1 cellular context compared by ENCODE assay signal in the genomic region with DNA sequence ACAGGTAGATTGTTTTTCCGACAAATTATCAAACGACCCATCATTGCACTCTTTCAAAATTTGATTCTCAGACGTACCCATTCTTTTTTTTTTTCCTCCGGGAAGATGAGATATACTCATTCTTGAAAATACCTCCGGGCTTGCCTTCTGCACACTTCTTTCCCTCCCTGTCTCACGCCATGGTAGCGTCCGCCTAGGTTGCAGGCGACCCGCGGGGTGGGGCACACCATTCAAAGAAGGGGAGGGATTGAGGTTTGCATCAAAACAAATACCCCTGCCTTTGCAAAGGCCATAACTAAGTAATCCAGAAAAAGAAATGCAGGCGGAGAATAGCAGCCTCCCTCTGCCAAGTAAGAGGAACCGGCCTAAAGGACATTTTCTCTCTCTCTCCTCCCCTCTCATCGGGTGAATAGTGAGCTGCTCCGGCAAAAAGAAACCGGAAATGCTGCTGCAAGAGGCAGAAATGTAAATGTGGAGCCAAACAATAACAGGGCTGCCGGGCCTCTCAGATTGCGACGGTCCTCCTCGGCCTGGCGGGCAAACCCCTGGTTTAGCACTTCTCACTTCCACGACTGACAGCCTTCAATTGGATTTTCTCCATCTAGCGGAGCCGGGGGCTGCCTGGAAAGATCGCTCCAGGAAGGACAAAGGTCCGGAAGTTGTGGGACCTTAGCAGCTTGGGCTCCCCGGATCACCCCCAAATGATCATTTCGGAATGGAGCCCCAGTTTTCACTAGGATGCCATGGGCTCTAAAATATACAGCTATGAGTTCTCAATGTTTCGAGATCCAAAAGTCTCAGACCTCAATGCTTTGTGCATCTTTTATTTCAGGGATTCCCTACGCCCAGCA.
A peak's percentile ranks its signal among the peaks of the same experiment; 100 is the strongest.
TF ChIP-seq lines count a peak whose summit lies in the region.

No MANE protein-coding gene starts in this region.

TF ChIP-seq in HEK293, 187 proteins besides CTCF, POLR2A, EP300 and RAD21 (continued from another document):
- TF ChIP-seq, protein P1, sequence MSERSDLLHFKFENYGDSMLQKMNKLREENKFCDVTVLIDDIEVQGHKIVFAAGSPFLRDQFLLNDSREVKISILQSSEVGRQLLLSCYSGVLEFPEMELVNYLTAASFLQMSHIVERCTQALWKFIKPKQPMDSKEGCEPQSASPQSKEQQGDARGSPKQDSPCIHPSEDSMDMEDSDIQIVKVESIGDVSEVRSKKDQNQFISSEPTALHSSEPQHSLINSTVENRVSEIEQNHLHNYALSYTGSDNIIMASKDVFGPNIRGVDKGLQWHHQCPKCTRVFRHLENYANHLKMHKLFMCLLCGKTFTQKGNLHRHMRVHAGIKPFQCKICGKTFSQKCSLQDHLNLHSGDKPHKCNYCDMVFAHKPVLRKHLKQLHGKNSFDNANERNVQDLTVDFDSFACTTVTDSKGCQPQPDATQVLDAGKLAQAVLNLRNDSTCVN (tag by site-specific recombination; optimal IDR thresholded peaks at IDR 0.05): peak; percentile 7
- TF ChIP-seq ZNF391 (tag by site-specific recombination; IDR thresholded peaks at IDR 0.05; ENCODE audit: borderline replicate concordance, low read depth) (peak; percentile 16; the same call in 1 of the 2 replicates), ZEB2 (tag by site-specific recombination; IDR thresholded peaks at IDR 0.05) (peak; percentile 72), ZBTB21 (tag by site-specific recombination; IDR thresholded peaks at IDR 0.05) (no peak), ZNF629 (tag by site-specific recombination; IDR thresholded peaks at IDR 0.05) (peak; percentile 5; the same call in 1 of the 2 replicates), ZBTB8A (tag by site-specific recombination; IDR thresholded peaks at IDR 0.05) (peak; percentile 46), SP3 (tag by site-specific recombination; IDR thresholded peaks at IDR 0.05) (peak; percentile 73), YY2 (tag by site-specific recombination; IDR thresholded peaks at IDR 0.05) (no peak), KLF16 (tag by site-specific recombination; IDR thresholded peaks at IDR 0.05) (peak; percentile 16; the same call in 1 of the 2 replicates), ZNF10 (tag by site-specific recombination; IDR thresholded peaks at IDR 0.05) (peak; percentile 11; the same call in 1 of the 2 replicates), ZNF2 (tag by site-specific recombination; IDR thresholded peaks at IDR 0.05) (peak; percentile 95), ZNF623 (tag by site-specific recombination; IDR thresholded peaks at IDR 0.05) (peak; percentile 4; the same call in 1 of the 2 replicates), TCF7L2 (IDR thresholded peaks at IDR 0.05; ENCODE audit: borderline replicate concordance, low read depth, low read length) (peak; percentile 88), ZNF624 (tag by site-specific recombination; IDR thresholded peaks at IDR 0.05) (no peak), HOXA7 (CRISPR knock-in tag; IDR thresholded peaks at IDR 0.05; ENCODE audit: borderline replicate concordance) (no peak), ZNF341 (tag by site-specific recombination; IDR thresholded peaks at IDR 0.05; ENCODE audit: low read depth) (peak; percentile 31; the same call in 1 of the 2 replicates), ZNF335 (tag by site-specific recombination; conservative IDR thresholded peaks at IDR 0.05) (peak; percentile 62), ZNF561 (tag by site-specific recombination; IDR thresholded peaks at IDR 0.05; ENCODE audit: borderline replicate concordance) (0 out of 2 replicates have a peak, but pooled peaks have one; percentile 3), ZNF600 (tag by site-specific recombination; IDR thresholded peaks at IDR 0.05) (peak; percentile 76), SP7 (tag by site-specific recombination; IDR thresholded peaks at IDR 0.05) (0 out of 2 replicates have a peak, but pooled peaks have one; percentile 17), SCRT2 (tag by site-specific recombination; IDR thresholded peaks at IDR 0.05) (peak; percentile 78), ZNF302 (tag by site-specific recombination; IDR thresholded peaks at IDR 0.05; ENCODE audit: low read depth) (no peak), ZNF133 (tag by site-specific recombination; IDR thresholded peaks at IDR 0.05) (no peak), SP2 (tag by site-specific recombination; IDR thresholded peaks at IDR 0.05) (peak; percentile 56; the same call in 1 of the 2 replicates)
- TF ChIP-seq, protein P2, sequence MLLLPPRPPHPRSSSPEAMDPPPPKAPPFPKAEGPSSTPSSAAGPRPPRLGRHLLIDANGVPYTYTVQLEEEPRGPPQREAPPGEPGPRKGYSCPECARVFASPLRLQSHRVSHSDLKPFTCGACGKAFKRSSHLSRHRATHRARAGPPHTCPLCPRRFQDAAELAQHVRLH (tag by site-specific recombination; IDR thresholded peaks at IDR 0.05): peak; percentile 91
- TF ChIP-seq, protein P3, sequence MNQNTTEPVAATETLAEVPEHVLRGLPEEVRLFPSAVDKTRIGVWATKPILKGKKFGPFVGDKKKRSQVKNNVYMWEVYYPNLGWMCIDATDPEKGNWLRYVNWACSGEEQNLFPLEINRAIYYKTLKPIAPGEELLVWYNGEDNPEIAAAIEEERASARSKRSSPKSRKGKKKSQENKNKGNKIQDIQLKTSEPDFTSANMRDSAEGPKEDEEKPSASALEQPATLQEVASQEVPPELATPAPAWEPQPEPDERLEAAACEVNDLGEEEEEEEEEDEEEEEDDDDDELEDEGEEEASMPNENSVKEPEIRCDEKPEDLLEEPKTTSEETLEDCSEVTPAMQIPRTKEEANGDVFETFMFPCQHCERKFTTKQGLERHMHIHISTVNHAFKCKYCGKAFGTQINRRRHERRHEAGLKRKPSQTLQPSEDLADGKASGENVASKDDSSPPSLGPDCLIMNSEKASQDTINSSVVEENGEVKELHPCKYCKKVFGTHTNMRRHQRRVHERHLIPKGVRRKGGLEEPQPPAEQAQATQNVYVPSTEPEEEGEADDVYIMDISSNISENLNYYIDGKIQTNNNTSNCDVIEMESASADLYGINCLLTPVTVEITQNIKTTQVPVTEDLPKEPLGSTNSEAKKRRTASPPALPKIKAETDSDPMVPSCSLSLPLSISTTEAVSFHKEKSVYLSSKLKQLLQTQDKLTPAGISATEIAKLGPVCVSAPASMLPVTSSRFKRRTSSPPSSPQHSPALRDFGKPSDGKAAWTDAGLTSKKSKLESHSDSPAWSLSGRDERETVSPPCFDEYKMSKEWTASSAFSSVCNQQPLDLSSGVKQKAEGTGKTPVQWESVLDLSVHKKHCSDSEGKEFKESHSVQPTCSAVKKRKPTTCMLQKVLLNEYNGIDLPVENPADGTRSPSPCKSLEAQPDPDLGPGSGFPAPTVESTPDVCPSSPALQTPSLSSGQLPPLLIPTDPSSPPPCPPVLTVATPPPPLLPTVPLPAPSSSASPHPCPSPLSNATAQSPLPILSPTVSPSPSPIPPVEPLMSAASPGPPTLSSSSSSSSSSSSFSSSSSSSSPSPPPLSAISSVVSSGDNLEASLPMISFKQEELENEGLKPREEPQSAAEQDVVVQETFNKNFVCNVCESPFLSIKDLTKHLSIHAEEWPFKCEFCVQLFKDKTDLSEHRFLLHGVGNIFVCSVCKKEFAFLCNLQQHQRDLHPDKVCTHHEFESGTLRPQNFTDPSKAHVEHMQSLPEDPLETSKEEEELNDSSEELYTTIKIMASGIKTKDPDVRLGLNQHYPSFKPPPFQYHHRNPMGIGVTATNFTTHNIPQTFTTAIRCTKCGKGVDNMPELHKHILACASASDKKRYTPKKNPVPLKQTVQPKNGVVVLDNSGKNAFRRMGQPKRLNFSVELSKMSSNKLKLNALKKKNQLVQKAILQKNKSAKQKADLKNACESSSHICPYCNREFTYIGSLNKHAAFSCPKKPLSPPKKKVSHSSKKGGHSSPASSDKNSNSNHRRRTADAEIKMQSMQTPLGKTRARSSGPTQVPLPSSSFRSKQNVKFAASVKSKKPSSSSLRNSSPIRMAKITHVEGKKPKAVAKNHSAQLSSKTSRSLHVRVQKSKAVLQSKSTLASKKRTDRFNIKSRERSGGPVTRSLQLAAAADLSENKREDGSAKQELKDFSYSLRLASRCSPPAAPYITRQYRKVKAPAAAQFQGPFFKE (tag by site-specific recombination; IDR thresholded peaks at IDR 0.05; ENCODE audit: borderline replicate concordance): no peak
- TF ChIP-seq, protein P4, sequence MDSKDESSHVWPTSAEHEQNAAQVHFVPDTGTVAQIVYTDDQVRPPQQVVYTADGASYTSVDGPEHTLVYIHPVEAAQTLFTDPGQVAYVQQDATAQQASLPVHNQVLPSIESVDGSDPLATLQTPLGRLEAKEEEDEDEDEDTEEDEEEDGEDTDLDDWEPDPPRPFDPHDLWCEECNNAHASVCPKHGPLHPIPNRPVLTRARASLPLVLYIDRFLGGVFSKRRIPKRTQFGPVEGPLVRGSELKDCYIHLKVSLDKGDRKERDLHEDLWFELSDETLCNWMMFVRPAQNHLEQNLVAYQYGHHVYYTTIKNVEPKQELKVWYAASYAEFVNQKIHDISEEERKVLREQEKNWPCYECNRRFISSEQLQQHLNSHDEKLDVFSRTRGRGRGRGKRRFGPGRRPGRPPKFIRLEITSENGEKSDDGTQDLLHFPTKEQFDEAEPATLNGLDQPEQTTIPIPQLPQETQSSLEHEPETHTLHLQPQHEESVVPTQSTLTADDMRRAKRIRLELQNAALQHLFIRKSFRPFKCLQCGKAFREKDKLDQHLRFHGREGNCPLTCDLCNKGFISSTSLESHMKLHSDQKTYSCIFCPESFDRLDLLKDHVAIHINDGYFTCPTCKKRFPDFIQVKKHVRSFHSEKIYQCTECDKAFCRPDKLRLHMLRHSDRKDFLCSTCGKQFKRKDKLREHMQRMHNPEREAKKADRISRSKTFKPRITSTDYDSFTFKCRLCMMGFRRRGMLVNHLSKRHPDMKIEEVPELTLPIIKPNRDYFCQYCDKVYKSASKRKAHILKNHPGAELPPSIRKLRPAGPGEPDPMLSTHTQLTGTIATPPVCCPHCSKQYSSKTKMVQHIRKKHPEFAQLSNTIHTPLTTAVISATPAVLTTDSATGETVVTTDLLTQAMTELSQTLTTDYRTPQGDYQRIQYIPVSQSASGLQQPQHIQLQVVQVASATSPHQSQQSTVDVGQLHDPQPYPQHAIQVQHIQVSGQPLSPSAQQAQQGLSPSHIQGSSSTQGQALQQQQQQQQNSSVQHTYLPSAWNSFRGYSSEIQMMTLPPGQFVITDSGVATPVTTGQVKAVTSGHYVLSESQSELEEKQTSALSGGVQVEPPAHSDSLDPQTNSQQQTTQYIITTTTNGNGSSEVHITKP (tag by site-specific recombination; IDR thresholded peaks at IDR 0.05): peak; percentile 100
- TF ChIP-seq, protein P5, sequence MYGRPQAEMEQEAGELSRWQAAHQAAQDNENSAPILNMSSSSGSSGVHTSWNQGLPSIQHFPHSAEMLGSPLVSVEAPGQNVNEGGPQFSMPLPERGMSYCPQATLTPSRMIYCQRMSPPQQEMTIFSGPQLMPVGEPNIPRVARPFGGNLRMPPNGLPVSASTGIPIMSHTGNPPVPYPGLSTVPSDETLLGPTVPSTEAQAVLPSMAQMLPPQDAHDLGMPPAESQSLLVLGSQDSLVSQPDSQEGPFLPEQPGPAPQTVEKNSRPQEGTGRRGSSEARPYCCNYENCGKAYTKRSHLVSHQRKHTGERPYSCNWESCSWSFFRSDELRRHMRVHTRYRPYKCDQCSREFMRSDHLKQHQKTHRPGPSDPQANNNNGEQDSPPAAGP (tag by site-specific recombination; IDR thresholded peaks at IDR 0.05): 0 out of 2 replicates have a peak, but pooled peaks have one; percentile 22
- TF ChIP-seq, protein P6, sequence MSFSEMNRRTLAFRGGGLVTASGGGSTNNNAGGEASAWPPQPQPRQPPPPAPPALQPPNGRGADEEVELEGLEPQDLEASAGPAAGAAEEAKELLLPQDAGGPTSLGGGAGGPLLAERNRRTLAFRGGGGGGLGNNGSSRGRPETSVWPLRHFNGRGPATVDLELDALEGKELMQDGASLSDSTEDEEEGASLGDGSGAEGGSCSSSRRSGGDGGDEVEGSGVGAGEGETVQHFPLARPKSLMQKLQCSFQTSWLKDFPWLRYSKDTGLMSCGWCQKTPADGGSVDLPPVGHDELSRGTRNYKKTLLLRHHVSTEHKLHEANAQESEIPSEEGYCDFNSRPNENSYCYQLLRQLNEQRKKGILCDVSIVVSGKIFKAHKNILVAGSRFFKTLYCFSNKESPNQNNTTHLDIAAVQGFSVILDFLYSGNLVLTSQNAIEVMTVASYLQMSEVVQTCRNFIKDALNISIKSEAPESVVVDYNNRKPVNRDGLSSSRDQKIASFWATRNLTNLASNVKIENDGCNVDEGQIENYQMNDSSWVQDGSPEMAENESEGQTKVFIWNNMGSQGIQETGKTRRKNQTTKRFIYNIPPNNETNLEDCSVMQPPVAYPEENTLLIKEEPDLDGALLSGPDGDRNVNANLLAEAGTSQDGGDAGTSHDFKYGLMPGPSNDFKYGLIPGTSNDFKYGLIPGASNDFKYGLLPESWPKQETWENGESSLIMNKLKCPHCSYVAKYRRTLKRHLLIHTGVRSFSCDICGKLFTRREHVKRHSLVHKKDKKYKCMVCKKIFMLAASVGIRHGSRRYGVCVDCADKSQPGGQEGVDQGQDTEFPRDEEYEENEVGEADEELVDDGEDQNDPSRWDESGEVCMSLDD (tag by site-specific recombination; IDR thresholded peaks at IDR 0.05): peak; percentile 84
TF ChIP-seq in HEK293: peak in this region for 25.
